In the genomic region with DNA sequence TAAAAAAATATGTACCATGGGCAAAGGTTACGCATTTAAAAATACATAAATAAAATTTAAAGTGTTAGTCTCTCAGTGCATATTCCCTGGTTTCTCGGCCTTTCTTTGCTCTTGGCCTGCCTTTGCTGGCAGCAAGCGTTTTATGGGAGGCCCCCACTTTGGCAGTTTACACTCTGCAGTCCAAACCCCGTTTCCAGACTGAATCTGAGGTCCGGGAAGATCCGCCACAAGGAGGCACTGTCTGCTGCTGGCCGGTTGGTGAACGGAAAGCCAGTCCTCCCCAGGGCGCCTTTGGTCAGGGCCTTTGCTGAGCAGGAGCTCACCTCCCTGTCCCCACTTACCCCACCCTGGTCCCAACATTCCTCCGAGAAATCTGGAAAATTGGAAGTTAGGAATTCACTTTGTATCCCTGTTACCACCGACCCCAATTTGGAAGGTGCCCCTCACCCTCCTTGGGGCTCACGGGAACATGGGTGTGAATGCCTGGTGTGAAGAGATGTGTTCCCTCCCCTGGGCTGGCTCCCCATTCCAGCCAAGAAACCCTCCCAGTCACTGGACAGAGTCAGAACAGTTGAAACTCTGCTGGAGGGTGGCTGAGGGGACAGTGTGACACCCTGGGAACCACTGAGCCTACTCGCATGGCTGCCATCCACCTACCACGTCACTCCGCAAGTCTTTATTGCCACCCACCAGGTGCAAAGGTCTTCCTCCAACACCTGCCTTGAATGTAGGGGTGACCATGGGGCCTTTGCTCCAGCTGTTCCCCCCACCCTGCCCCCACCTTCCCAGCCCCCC, we compare ENCODE assay signal across 1 cellular context.
TF ChIP-seq lines count a peak whose summit lies in the region.

No MANE protein-coding gene starts in this region.

TF ChIP-seq in H1, 55 proteins besides CTCF, POLR2A, EP300 and RAD21:
- TF ChIP-seq, protein P1, sequence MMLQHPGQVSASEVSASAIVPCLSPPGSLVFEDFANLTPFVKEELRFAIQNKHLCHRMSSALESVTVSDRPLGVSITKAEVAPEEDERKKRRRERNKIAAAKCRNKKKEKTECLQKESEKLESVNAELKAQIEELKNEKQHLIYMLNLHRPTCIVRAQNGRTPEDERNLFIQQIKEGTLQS (IDR thresholded peaks at IDR 0.05; ENCODE audit: insufficient read depth, low read depth, low read length), result no peak
- TF ChIP-seq FOSL1 (IDR thresholded peaks at IDR 0.05; ENCODE audit: insufficient read depth, low read depth, low read length), result no peak
- no peak for TF ChIP-seq EGR1 (IDR thresholded peaks at IDR 0.05; ENCODE audit: borderline replicate concordance, low read depth, low read length)
- TF ChIP-seq CTBP2 (IDR thresholded peaks at IDR 0.05; ENCODE audit: borderline replicate concordance, insufficient read depth, insufficient read length, low read length), result no peak
- TF ChIP-seq SIX5 (IDR thresholded peaks at IDR 0.05; ENCODE audit: low read depth, low read length), result no peak
- 0 out of 2 replicates have a peak, but pooled peaks have one; percentile 23 for TF ChIP-seq YY1 (IDR thresholded peaks at IDR 0.05; ENCODE audit: low read depth, low read length)
- TF ChIP-seq GTF2F1 (IDR thresholded peaks at IDR 0.05; ENCODE audit: borderline replicate concordance, low read depth, low read length), result no peak
- no peak for TF ChIP-seq SP1 (IDR thresholded peaks at IDR 0.05; ENCODE audit: low read depth, low read length)
- TF ChIP-seq SIN3A (conservative IDR thresholded peaks at IDR 0.05 in 1 of 2, IDR thresholded peaks at IDR 0.05 in 1 of 2; ENCODE audit: low read depth in 1 of 2, low read length in 2 of 2), result peak in 1 of 2 experiments; percentile 48; a peak in 1 of 4 replicates
- TF ChIP-seq TAF1 (IDR thresholded peaks at IDR 0.05; ENCODE audit: low read depth, low read length), result 0 out of 2 replicates have a peak, but pooled peaks have one; percentile 30
- TF ChIP-seq GABPA (IDR thresholded peaks at IDR 0.05; ENCODE audit: borderline replicate concordance, insufficient read depth, low read length), result peak; percentile 60; the same call in 1 of the 2 replicates
- no peak for TF ChIP-seq JUND (IDR thresholded peaks at IDR 0.05; ENCODE audit: low read length)
